In the genomic region with DNA sequence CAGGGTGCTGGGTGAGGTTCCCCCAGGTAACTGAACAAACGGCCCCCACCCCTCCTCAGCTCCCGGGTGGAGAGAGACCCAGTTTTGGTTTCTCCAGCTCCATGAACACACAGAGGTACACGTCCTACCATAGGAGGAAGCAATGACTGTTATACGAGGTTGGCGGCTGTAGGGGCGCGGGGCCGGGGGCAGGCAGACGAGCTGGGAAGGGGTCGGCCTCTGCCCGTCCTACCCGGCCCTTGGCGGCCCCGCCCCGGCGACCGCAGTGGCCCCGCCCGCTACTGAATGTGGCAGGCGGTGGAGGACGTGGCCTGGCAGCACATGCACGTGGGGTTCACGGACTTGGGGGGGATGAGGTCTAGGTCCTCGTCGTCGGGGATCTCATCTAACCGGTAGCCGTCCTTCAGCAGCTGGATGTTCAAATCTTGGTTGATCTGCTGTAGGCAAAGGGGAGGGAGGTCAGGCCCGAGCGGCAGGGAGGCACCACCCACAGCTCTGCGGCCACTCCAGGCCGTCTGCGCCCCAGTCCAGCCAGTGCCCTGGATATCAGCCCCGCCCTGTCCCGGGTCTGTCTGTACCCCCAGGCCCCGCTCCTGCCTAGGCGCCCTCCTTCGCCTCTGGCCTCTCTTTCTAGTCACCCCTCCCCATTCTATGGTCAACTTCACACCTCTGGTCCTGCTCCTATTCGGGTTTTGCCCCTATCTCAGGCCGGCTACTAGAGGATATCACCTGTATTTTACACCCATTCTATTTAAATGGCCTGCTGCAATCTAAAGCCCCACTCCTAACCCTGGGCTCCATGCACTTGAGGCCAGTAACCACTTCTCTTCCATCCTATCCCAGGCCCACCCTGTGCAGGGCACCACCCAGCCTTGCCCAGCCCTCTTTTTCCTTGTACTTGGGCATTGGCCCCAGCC, we compare ENCODE assay signal across 1 cellular context.
TF ChIP-seq lines count a peak whose summit lies in the region.

No MANE protein-coding gene starts in this region.

TF ChIP-seq in IMR-90, 13 proteins besides CTCF, POLR2A, EP300 and RAD21:
- TF ChIP-seq CHD1 (IDR thresholded peaks at IDR 0.05; ENCODE audit: low read depth, low read length), result no peak
